Comparison of ENCODE assay signal across 8 cellular contexts in the genomic region with DNA sequence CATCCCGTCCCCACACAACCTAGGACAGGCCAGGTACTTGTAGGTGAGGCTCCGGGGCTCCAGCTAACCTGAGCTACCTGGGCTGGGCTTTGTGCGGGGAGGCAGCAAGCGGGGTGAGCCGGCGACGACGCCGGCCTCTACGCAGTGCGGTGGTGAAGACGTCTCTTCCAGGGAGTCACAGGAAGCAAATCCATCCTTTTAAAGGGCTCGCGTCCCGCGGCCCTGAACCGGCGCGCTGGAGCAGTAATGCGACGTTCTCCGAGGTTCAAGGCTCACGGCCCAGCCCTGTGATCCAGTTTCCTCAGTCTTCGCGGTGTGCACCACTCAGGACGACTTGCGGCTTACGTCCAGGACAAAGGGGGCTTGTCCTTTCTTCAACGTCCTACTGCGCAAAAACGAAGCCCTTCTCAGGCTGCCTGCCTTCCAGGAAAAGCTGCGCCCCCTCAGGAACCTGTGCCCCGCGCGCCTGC. TPM values are rescaled to one million over a fixed set of nuclear protein-coding genes. Genes with fewer than 3 reads are reported as not detected.
DNase-seq lines count a peak whose midpoint lies in the region; ATAC-seq and TF ChIP-seq lines count a peak whose summit lies in the region.

No MANE protein-coding gene starts in this region.

- H3K27ac ChIP-seq in A673 (ENCODE audit: low read depth, low read length, poor library complexity, severe bottlenecking) = peak overlapping the region; percentile 71

- peaks cover 24% of the 10 kb centered on the region for H3K4me1 Mint-ChIP-seq in activated naive CD4-positive, alpha-beta T cell treated with anti-CD3 and anti-CD28 coated beads, Interleukin-2, amount 10 ng/mL, durations not matched to agents 7 days and 5 days

- POLR2A ChIA-PET in A673 (lab: Charles Lee; ENCODE audit: low non-redundant PET) = no interaction called here

- DNase-seq in A673 (ENCODE audit: low spot score) = peak; percentile 62
- peak; percentile 26 for DNase-seq in GM13977 (ENCODE audit: low spot score)
- peak; percentile 63 for DNase-seq in OCI-M1 (lab: John Stamatoyannopoulos, UW)
- no peak for DNase-seq in activated naive CD4-positive, alpha-beta T cell treated with anti-CD3 and anti-CD28 coated beads, Interleukin-2, amount 10 ng/mL, durations not matched to agents 7 days and 5 days
- DNase-seq in head of caudate nucleus = peak; percentile 29 to 78 (median 61)
- no peak for DNase-seq in omental fat pad (ENCODE audit: low spot score)
- no peak for DNase-seq in GM13976 (ENCODE audit: low spot score)

- H3K36me3 Mint-ChIP-seq in activated naive CD4-positive, alpha-beta T cell treated with anti-CD3 and anti-CD28 coated beads, Interleukin-2, amount 10 ng/mL, durations not matched to agents 7 days and 5 days = peaks cover 10% of the 10 kb centered on the region

- CTCF ChIA-PET in A673 (lab: Charles Lee) = no interaction called here
- CTCF ChIA-PET in activated naive CD4-positive, alpha-beta T cell treated with anti-CD3 and anti-CD28 coated beads, Interleukin-2, amount 10 ng/mL, durations not matched to agents 7 days and 5 days (lab: Charles Lee) = interaction anchor here (1.2 kb wide), 1 partner anchor 146 kb away, joined by 3 read pairs; no protein-coding TSS in a partner anchor

- H3K4me1 ChIP-seq in A673 (ENCODE audit: insufficient read depth, low read length, poor library complexity, severe bottlenecking) = peaks cover 18% of the 10 kb centered on the region

- H3K4me3 Mint-ChIP-seq in activated naive CD4-positive, alpha-beta T cell treated with anti-CD3 and anti-CD28 coated beads, Interleukin-2, amount 10 ng/mL, durations not matched to agents 7 days and 5 days = peak overlapping the region; percentile 78

- H3K9me3 Mint-ChIP-seq in activated naive CD4-positive, alpha-beta T cell treated with anti-CD3 and anti-CD28 coated beads, Interleukin-2, amount 10 ng/mL, durations not matched to agents 7 days and 5 days = no peaks in the 10 kb centered on the region

- ATAC-seq in HG03060 (IDR thresholded peaks at IDR 0.05; ENCODE audit: low read depth, unreplicated experiment) = peak; percentile 4
- ATAC-seq in omental fat pad (ENCODE audit: low FRiP score) = peak; percentile 59

- H3K4me3 ChIP-seq in A673 (ENCODE audit: low read depth, low read length, poor library complexity, severe bottlenecking) = peak overlapping the region; percentile 81

- TF ChIP-seq CTCF in A673 (conservative IDR thresholded peaks at IDR 0.05; ENCODE audit: low read depth, low read length) (no peak), GM13977 (IDR thresholded peaks at IDR 0.05; ENCODE audit: extremely low read depth, insufficient read depth, missing control alignments) (no peak), omental fat pad (IDR thresholded peaks at IDR 0.05) (no peak), GM13976 (IDR thresholded peaks at IDR 0.05; ENCODE audit: borderline replicate concordance, control extremely low read depth, extremely low read depth, insufficient read depth, missing control alignments) (no peak)

- peaks cover 4% of the 10 kb centered on the region for H3K27me3 Mint-ChIP-seq in activated naive CD4-positive, alpha-beta T cell treated with anti-CD3 and anti-CD28 coated beads, Interleukin-2, amount 10 ng/mL, durations not matched to agents 7 days and 5 days

- peak overlapping the region; percentile 85 for H3K27ac Mint-ChIP-seq in activated naive CD4-positive, alpha-beta T cell treated with anti-CD3 and anti-CD28 coated beads, Interleukin-2, amount 10 ng/mL, durations not matched to agents 7 days and 5 days

- peaks cover 3% of the 10 kb centered on the region for H3K36me3 ChIP-seq in A673 (ENCODE audit: insufficient read depth, low read length, poor library complexity, severe bottlenecking)

- H3K9me3 ChIP-seq in A673 (ENCODE audit: low read depth, low read length, poor library complexity, severe bottlenecking) = no peaks in the 10 kb centered on the region

- no TSS peak for BruUV-seq in A673 (replicated peaks; lab: Mats Ljungman, UMichigan)

- H3K27me3 ChIP-seq in A673 (replicated peaks; ENCODE audit: insufficient read depth, low read depth, low read length, poor library complexity) = no peaks in the 10 kb centered on the region

- intact Hi-C loops in A673 (cut with micrococcal nuclease; ENCODE audit: unreplicated experiment) = loop anchor here (5.0 to 10.0 kb wide), 4 partner anchors 187 to 280 kb away; no protein-coding TSS in a partner anchor
- intact Hi-C loops in head of caudate nucleus (cut with DNase I) = no loop called here

- in situ Hi-C loops in GM13977 (cut with MboI; ENCODE audit: low pct_unique_long_range_greater_than_20kb, low sequenced_read_pairs, unreplicated experiment) (no loop called here), GM13976 (cut with MboI; ENCODE audit: low sequenced_read_pairs, unreplicated experiment) (no loop called here)

RNA-seq across cellular contexts. Expression of a gene that starts 0.5 kb away (rescaled TPM):
- total RNA-seq in A673 (2021) (157 and 164 TPM in 2 replicates), omental fat pad (10 to 100 TPM; 44.8 to 66.4 (median 49.1) TPM)

Comparison
In these comparisons a context has a peak if more than half of its experiments do, and no peak if none do; other contexts are left out.
1. DNase-seq: peak in A673 (single experiment), GM13977 (single experiment), OCI-M1 (single experiment) and head of caudate nucleus (42 of 42); none in activated naive CD4-positive, alpha-beta T cell treated with anti-CD3 and anti-CD28 coated beads, Interleukin-2, amount 10 ng/mL, durations not matched to agents 7 days and 5 days (single experiment), omental fat pad (single experiment) and GM13976 (single experiment).